10 cellular contexts compared by ENCODE assay signal in genomic region chr3:184300377-184300717, GRCh38. TPM values are rescaled to one million over a fixed set of nuclear protein-coding genes. Genes with fewer than 3 reads are reported as not detected.
A peak's percentile ranks its signal among the peaks of the same experiment; 100 is the strongest.
DNase-seq lines count a peak whose midpoint lies in the region; ATAC-seq and TF ChIP-seq lines count a peak whose summit lies in the region.
"Had no signal": no experiment of that assay in that cellular context is flagged by ENCODE, and none has a peak within 500 bp of the region (broad histone marks: within the 10 kb centered on the region; RNA-seq: fewer than 3 reads in every experiment).

No MANE protein-coding gene starts in this region.

- no peak for DNase-seq in CD4-positive, alpha-beta memory T cell
- DNase-seq in brain microvascular endothelial cell (peak; percentile 43), naive B cell (no peak), medulla oblongata (ENCODE audit: extremely low spot score) (no peak), iPS-NIHi11 (ENCODE audit: low spot score) (no peak)
- no peak for DNase-seq in stimulated activated CD4-positive, alpha-beta T cell treated with anti-CD3 and anti-CD28 coated beads, Interleukin-4, amount 100 ng/mL, for 1 hour
- DNase-seq in central memory CD4-positive, alpha-beta T cell, result no peak
- DNase-seq: NCI-H1092 had no signal

- in situ Hi-C loops in brain microvascular endothelial cell (cut with HindIII; ENCODE audit: low pct_ligation_motif_present, low sequenced_read_pairs), result no loop called here

- peaks cover 36 to 49% of the 10 kb centered on the region in 2 donors for H3K36me3 Mint-ChIP-seq in CD4-positive, alpha-beta memory T cell
- H3K36me3 Mint-ChIP-seq in naive B cell, result peaks cover 0 to 15% of the 10 kb centered on the region in 2 donors

- H3K9me3 ChIP-seq in CD4-positive, alpha-beta memory T cell (ENCODE audit: control insufficient read depth in 1 of 2, low read length in 2 of 2), result no peaks in the 10 kb centered on the region
- H3K9me3 ChIP-seq in KOPT-K1 (ENCODE audit: insufficient read depth, low read length, poor library complexity, severe bottlenecking), result no peaks in the 10 kb centered on the region

- peak overlapping the region in 1 of 2 donors; percentile 85 for H3K4me3 ChIP-seq in CD4-positive, alpha-beta memory T cell (ENCODE audit: low read length in 2 of 2)
- H3K4me3 ChIP-seq in brain microvascular endothelial cell (ENCODE audit: low read depth, low read length), result peak overlapping the region; percentile 97

- peak overlapping the region in 5 of 7 donors; percentile 36 to 90 (median 47) for H3K27ac Mint-ChIP-seq in CD4-positive, alpha-beta memory T cell
- no peak overlapping the region for H3K27ac Mint-ChIP-seq in naive B cell

- no peak for ATAC-seq in naive B cell (ENCODE audit: low read depth in 2 of 2)
- ATAC-seq: sciatic nerve had no signal

- no peak overlapping the region for H3K27ac ChIP-seq in CD4-positive, alpha-beta memory T cell (ENCODE audit: low read depth, low read length)
- H3K27ac ChIP-seq in KOPT-K1 (ENCODE audit: low read depth, low read length, poor library complexity, severe bottlenecking) (peak overlapping the region; percentile 67), brain microvascular endothelial cell (peak overlapping the region; percentile 78)

- H3K9me3 Mint-ChIP-seq in CD4-positive, alpha-beta memory T cell, result peaks cover 0 to 1% (median 0%) of the 10 kb centered on the region in 8 donors
- H3K9me3 Mint-ChIP-seq in naive B cell, result no peaks in the 10 kb centered on the region

- no peaks in the 10 kb centered on the region for H3K27me3 ChIP-seq in CD4-positive, alpha-beta memory T cell (ENCODE audit: insufficient read depth, low read length)
- no peaks in the 10 kb centered on the region for H3K27me3 ChIP-seq in brain microvascular endothelial cell (replicated peaks)

- TF ChIP-seq CTCF in brain microvascular endothelial cell (IDR thresholded peaks at IDR 0.05; ENCODE audit: low read depth, low read length, missing control alignments), result no peak

- H3K4me1 ChIP-seq in CD4-positive, alpha-beta memory T cell (ENCODE audit: insufficient read depth, low read length), result peaks cover 14% of the 10 kb centered on the region

- peaks cover 14 to 35% (median 22%) of the 10 kb centered on the region in 4 donors for H3K4me1 Mint-ChIP-seq in CD4-positive, alpha-beta memory T cell
- peaks cover 18 to 32% (median 19%) of the 10 kb centered on the region in 3 donors for H3K4me1 Mint-ChIP-seq in naive B cell

- CTCF ChIA-PET in CD4-positive, alpha-beta memory T cell (lab: Charles Lee; ENCODE audit: partially characterized antibody), result interaction anchor here (1.4 kb wide), 1 partner anchor 50 kb away, joined by 3 read pairs; no protein-coding TSS in a partner anchor

- POLR2A ChIA-PET in CD4-positive, alpha-beta memory T cell (lab: Charles Lee; ENCODE audit: partially characterized antibody), result interaction anchor here (1.8 to 2.0 kb wide), 2 partner anchors 15 to 126 kb away, joined by 8 to 13 read pairs; partner anchors contain the start of gene AP2M1

- intact Hi-C loops in CD4-positive, alpha-beta memory T cell (cut with micrococcal nuclease), result no loop called here

- peak overlapping the region; percentile 88 to 96 (median 94) for H3K4me3 Mint-ChIP-seq in CD4-positive, alpha-beta memory T cell
- peak overlapping the region; percentile 89 to 97 (median 92) for H3K4me3 Mint-ChIP-seq in naive B cell

- H3K36me3 ChIP-seq in CD4-positive, alpha-beta memory T cell (ENCODE audit: insufficient read depth, low read length), result peaks cover 48% of the 10 kb centered on the region
- H3K36me3 ChIP-seq in KOPT-K1 (ENCODE audit: insufficient read depth, low read length) (peaks cover 53% of the 10 kb centered on the region), brain microvascular endothelial cell (replicated peaks) (peaks cover 46% of the 10 kb centered on the region)

- no peaks in the 10 kb centered on the region for H3K27me3 Mint-ChIP-seq in CD4-positive, alpha-beta memory T cell
- H3K27me3 Mint-ChIP-seq in naive B cell, result no peaks in the 10 kb centered on the region

RNA-seq across cellular contexts. Expression of gene PSMD2, which starts 1.3 kb away (rescaled TPM):
- 100 to 1,000 TPM; 148 to 154 TPM for total RNA-seq in CD4-positive, alpha-beta memory T cell
- 100 to 1,000 TPM; 195 to 298 TPM for polyA plus RNA-seq in CD4-positive, alpha-beta memory T cell
- 100 to 1,000 TPM; 144 to 190 (median 160) TPM for polyA plus RNA-seq in naive B cell (ENCODE audit: low read depth in 6 of 6)

RNA-seq across cellular contexts. Expression of gene EIF4G1, which starts 14.1 kb away (rescaled TPM):
- total RNA-seq in CD4-positive, alpha-beta memory T cell, result 100 to 1,000 TPM; 236 to 246 TPM
- polyA plus RNA-seq in CD4-positive, alpha-beta memory T cell, result 10 to 100 TPM in 1 of 2 donors, 1 to 10 TPM in 1; 3.6 to 51.1 TPM
- 10 to 100 TPM in 5 of 6 donors, 1 to 10 TPM in 1; 6.4 to 30.0 (median 14.1) TPM for polyA plus RNA-seq in naive B cell (ENCODE audit: low read depth in 6 of 6)

RNA-seq across cellular contexts. Expression of gene ECE2, which starts 24.5 kb away (rescaled TPM):
- not detected for total RNA-seq in CD4-positive, alpha-beta memory T cell
- polyA plus RNA-seq in CD4-positive, alpha-beta memory T cell, result not detected
- polyA plus RNA-seq in naive B cell (ENCODE audit: low read depth in 6 of 6), result not detected
- total RNA-seq: sciatic nerve had no signal

RNA-seq across cellular contexts. Expression of gene FAM131A, which starts 37.1 kb away (rescaled TPM):
- 1 to 10 TPM; 9.0 to 10.0 TPM for total RNA-seq in CD4-positive, alpha-beta memory T cell
- polyA plus RNA-seq in CD4-positive, alpha-beta memory T cell, result 1 to 10 TPM; 1.1 to 1.6 TPM
- 1 to 10 TPM; 3.6 to 8.5 (median 4.1) TPM for polyA plus RNA-seq in naive B cell (ENCODE audit: low read depth in 6 of 6)

RNA-seq across cellular contexts. Expression of gene CAMK2N2, which starts 39.0 kb away (rescaled TPM):
- total RNA-seq in CD4-positive, alpha-beta memory T cell, result under 1 TPM in 1 of 2 experiments, not detected in 1; 0.25 TPM
- not detected for polyA plus RNA-seq in CD4-positive, alpha-beta memory T cell
- polyA plus RNA-seq in naive B cell (ENCODE audit: low read depth in 6 of 6), result not detected

Comparison
In these comparisons a context has a peak if more than half of its experiments do, and no peak if none do; other contexts are left out.
1. H3K27ac Mint-ChIP-seq: peak in CD4-positive, alpha-beta memory T cell (5 of 7); none in naive B cell (0 of 6).